Comparison of ENCODE assay signal across 6 cellular contexts in the genomic region with DNA sequence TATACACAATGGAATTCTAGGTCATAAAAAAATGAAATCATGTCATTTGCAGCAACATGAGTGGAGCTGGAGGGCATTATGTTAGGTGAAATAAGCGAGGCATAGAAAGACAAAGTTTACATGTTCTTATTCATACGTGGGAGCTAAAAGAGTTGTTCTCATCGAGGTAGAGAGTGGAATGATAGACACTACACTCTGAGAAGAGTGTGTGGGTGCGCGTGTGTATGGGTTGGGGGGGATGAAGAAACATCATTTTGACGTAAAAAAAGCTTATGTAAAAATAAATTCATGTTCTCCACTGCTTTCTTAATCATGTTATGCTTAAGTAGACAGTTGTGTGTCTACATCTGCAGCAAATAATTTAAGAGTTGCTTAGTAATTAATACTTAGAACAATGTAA.
"Had no signal": no experiment of that assay in that cellular context is flagged by ENCODE, and none has a peak within 500 bp of the region (broad histone marks: within the 10 kb centered on the region; RNA-seq: fewer than 3 reads in every experiment).

No MANE protein-coding gene starts in this region.

- DNase-seq: GM23248, GOT3, H7, H9, HCEC 1CT, HFFc6 had no signal
